Comparison of ENCODE assay signal across 9 cellular contexts in the genomic region with DNA sequence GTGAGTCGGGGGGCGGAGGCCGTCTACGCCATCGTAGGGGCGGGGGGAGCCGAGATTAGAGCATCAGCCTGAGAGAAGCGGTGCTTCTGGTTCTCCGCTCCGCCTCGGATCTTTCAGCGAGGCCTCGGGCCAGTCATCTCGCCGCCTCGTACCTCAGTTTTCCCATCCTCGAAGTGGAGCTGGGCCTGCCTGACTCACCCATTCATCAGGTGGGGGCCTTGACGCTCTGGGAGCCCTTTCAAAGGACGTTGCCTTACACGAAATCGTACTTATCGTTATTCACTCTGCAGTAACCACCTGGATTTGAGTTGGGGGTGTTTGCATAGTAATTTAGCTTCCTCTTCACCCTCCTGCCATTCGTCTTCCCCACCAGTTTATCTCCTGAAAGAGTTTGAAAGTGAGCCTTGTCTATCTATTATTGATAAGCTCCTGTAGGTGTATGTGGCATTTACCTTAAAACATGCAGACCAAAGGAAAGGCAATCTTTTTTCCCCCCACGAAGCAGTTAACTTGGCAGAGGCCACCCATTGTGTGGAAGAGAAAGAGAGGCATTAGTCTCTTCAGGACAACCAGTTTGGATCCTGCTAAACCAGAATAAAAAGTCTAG. TPM values are rescaled to one million over a fixed set of nuclear protein-coding genes. Genes with fewer than 3 reads are reported as not detected.
DNase-seq lines count a peak whose midpoint lies in the region; ATAC-seq and TF ChIP-seq lines count a peak whose summit lies in the region.
"Had no signal": no experiment of that assay in that cellular context is flagged by ENCODE, and none has a peak within 500 bp of the region (broad histone marks: within the 10 kb centered on the region; RNA-seq: fewer than 3 reads in every experiment).

No MANE protein-coding gene starts in this region.

- peak; percentile 10 for ATAC-seq in SK-N-SH treated with all-trans-retinoic acid at 6 μM for 48 hours
- ATAC-seq in GM18519 (IDR thresholded peaks at IDR 0.05; ENCODE audit: low FRiP score, unreplicated experiment) = no peak

- peak overlapping the region; percentile 97 for H3K27ac ChIP-seq in rectal smooth muscle tissue (ENCODE audit: low read depth, low read length)

- peak overlapping the region; percentile 83 for H3K4me3 Mint-ChIP-seq in activated naive CD4-positive, alpha-beta T cell treated with anti-CD3 and anti-CD28 coated beads for 36 hours

- peak overlapping the region; percentile 94 for H3K4me3 ChIP-seq in fibroblast of pulmonary artery (replicated peaks; ENCODE audit: low read depth, low read length)
- peak overlapping the region; percentile 85 for H3K4me3 ChIP-seq in rectal smooth muscle tissue (ENCODE audit: low read length)

- peak overlapping the region; percentile 96 for H3K9ac ChIP-seq in rectal smooth muscle tissue (ENCODE audit: low read length)

- no peaks in the 10 kb centered on the region for H3K36me3 ChIP-seq in rectal smooth muscle tissue (ENCODE audit: control insufficient read depth, insufficient read depth, low read length)

- peaks cover 20% of the 10 kb centered on the region for H3K36me3 Mint-ChIP-seq in activated naive CD4-positive, alpha-beta T cell treated with anti-CD3 and anti-CD28 coated beads for 36 hours (ENCODE audit: low read depth)

- no peaks in the 10 kb centered on the region for H3K27me3 ChIP-seq in rectal smooth muscle tissue (ENCODE audit: control insufficient read depth, insufficient read depth, low read length)

- no peak for TF ChIP-seq CTCF in fibroblast of pulmonary artery (IDR thresholded peaks at IDR 0.05; ENCODE audit: low read length, missing control alignments)

- DNase-seq in activated naive CD4-positive, alpha-beta T cell treated with anti-CD3 and anti-CD28 coated beads for 36 hours = peak; percentile 68
- no peak for DNase-seq in activated naive CD4-positive, alpha-beta T cell treated with anti-CD3 and anti-CD28 coated beads, Interleukin-2, amount 50 U/mL, for 16 hours
- DNase-seq in fibroblast of pulmonary artery (ENCODE audit: low read depth) (no peak), SW480 (ENCODE audit: low spot score) (no peak), OCI-M2 (lab: John Stamatoyannopoulos, UW; ENCODE audit: unreplicated experiment) (no peak)

- intact Hi-C loops in activated naive CD4-positive, alpha-beta T cell treated with anti-CD3 and anti-CD28 coated beads for 36 hours (cut with micrococcal nuclease) = loop anchor here (1.0 to 10.0 kb wide), 9 partner anchors 46 to 848 kb away; a partner anchor contains a TSS

- CTCF ChIA-PET in activated naive CD4-positive, alpha-beta T cell treated with anti-CD3 and anti-CD28 coated beads for 36 hours (lab: Charles Lee) = interaction anchor here (0.5 to 11.5 kb wide), 4 partner anchors 9 to 272 kb away, joined by 3 to 284 read pairs (median 4); a partner anchor contains a TSS

- H3K27me3 Mint-ChIP-seq in activated naive CD4-positive, alpha-beta T cell treated with anti-CD3 and anti-CD28 coated beads for 36 hours (ENCODE audit: low read depth) = no peaks in the 10 kb centered on the region

- H3K27ac Mint-ChIP-seq in activated naive CD4-positive, alpha-beta T cell treated with anti-CD3 and anti-CD28 coated beads for 36 hours = peak overlapping the region; percentile 99

- peaks cover 54% of the 10 kb centered on the region for H3K4me1 Mint-ChIP-seq in activated naive CD4-positive, alpha-beta T cell treated with anti-CD3 and anti-CD28 coated beads for 36 hours (ENCODE audit: low read depth)

- H3K4me1 ChIP-seq in rectal smooth muscle tissue (ENCODE audit: control insufficient read depth, insufficient read depth, low read length) = peaks cover 13% of the 10 kb centered on the region

- no peaks in the 10 kb centered on the region for H3K9me3 Mint-ChIP-seq in activated naive CD4-positive, alpha-beta T cell treated with anti-CD3 and anti-CD28 coated beads for 36 hours

TF ChIP-seq in SK-N-SH treated with all-trans-retinoic acid at 6 μM for 48 hours, 23 proteins besides CTCF, POLR2A, EP300 and RAD21:
- TF ChIP-seq CSDC2 (CRISPR knock-in tag; IDR thresholded peaks at IDR 0.05) = no peak
- no peak for TF ChIP-seq ESRRG (CRISPR knock-in tag; IDR thresholded peaks at IDR 0.05)
- TF ChIP-seq GLIS3 (CRISPR knock-in tag; IDR thresholded peaks at IDR 0.05) = no peak
- TF ChIP-seq ZNF70 (CRISPR knock-in tag; IDR thresholded peaks at IDR 0.05) = no peak
- TF ChIP-seq, protein P1, sequence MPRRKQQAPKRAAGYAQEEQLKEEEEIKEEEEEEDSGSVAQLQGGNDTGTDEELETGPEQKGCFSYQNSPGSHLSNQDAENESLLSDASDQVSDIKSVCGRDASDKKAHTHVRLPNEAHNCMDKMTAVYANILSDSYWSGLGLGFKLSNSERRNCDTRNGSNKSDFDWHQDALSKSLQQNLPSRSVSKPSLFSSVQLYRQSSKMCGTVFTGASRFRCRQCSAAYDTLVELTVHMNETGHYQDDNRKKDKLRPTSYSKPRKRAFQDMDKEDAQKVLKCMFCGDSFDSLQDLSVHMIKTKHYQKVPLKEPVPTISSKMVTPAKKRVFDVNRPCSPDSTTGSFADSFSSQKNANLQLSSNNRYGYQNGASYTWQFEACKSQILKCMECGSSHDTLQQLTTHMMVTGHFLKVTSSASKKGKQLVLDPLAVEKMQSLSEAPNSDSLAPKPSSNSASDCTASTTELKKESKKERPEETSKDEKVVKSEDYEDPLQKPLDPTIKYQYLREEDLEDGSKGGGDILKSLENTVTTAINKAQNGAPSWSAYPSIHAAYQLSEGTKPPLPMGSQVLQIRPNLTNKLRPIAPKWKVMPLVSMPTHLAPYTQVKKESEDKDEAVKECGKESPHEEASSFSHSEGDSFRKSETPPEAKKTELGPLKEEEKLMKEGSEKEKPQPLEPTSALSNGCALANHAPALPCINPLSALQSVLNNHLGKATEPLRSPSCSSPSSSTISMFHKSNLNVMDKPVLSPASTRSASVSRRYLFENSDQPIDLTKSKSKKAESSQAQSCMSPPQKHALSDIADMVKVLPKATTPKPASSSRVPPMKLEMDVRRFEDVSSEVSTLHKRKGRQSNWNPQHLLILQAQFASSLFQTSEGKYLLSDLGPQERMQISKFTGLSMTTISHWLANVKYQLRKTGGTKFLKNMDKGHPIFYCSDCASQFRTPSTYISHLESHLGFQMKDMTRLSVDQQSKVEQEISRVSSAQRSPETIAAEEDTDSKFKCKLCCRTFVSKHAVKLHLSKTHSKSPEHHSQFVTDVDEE (CRISPR knock-in tag; IDR thresholded peaks at IDR 0.05) = no peak
- no peak for TF ChIP-seq PPARA (CRISPR knock-in tag; IDR thresholded peaks at IDR 0.05; ENCODE audit: borderline replicate concordance)
- no peak for TF ChIP-seq BACH2 (CRISPR knock-in tag; IDR thresholded peaks at IDR 0.05; ENCODE audit: borderline replicate concordance)
- no peak for TF ChIP-seq TOX (CRISPR knock-in tag; IDR thresholded peaks at IDR 0.05; ENCODE audit: borderline replicate concordance)
- TF ChIP-seq, protein P2, sequence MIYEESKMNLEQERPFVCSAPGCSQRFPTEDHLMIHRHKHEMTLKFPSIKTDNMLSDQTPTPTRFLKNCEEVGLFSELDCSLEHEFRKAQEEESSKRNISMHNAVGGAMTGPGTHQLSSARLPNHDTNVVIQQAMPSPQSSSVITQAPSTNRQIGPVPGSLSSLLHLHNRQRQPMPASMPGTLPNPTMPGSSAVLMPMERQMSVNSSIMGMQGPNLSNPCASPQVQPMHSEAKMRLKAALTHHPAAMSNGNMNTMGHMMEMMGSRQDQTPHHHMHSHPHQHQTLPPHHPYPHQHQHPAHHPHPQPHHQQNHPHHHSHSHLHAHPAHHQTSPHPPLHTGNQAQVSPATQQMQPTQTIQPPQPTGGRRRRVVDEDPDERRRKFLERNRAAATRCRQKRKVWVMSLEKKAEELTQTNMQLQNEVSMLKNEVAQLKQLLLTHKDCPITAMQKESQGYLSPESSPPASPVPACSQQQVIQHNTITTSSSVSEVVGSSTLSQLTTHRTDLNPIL (CRISPR knock-in tag; IDR thresholded peaks at IDR 0.05; ENCODE audit: low read depth) = no peak
- TF ChIP-seq ISL1 (CRISPR knock-in tag; IDR thresholded peaks at IDR 0.05) = no peak
- TF ChIP-seq, protein P3, sequence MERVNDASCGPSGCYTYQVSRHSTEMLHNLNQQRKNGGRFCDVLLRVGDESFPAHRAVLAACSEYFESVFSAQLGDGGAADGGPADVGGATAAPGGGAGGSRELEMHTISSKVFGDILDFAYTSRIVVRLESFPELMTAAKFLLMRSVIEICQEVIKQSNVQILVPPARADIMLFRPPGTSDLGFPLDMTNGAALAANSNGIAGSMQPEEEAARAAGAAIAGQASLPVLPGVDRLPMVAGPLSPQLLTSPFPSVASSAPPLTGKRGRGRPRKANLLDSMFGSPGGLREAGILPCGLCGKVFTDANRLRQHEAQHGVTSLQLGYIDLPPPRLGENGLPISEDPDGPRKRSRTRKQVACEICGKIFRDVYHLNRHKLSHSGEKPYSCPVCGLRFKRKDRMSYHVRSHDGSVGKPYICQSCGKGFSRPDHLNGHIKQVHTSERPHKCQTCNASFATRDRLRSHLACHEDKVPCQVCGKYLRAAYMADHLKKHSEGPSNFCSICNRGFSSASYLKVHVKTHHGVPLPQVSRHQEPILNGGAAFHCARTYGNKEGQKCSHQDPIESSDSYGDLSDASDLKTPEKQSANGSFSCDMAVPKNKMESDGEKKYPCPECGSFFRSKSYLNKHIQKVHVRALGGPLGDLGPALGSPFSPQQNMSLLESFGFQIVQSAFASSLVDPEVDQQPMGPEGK (CRISPR knock-in tag; IDR thresholded peaks at IDR 0.05; ENCODE audit: borderline replicate concordance) = no peak
- no peak for TF ChIP-seq RARB (CRISPR knock-in tag; IDR thresholded peaks at IDR 0.05)
- no peak for TF ChIP-seq SNAI2 (CRISPR knock-in tag; IDR thresholded peaks at IDR 0.05)
- TF ChIP-seq ZFP3 (CRISPR knock-in tag; IDR thresholded peaks at IDR 0.05) = no peak
- no peak for TF ChIP-seq ZNF8 (CRISPR knock-in tag; IDR thresholded peaks at IDR 0.05)
- no peak for TF ChIP-seq ARNTL (CRISPR knock-in tag; IDR thresholded peaks at IDR 0.05; ENCODE audit: borderline replicate concordance, low read depth)
- TF ChIP-seq ZNF565 (CRISPR knock-in tag; conservative IDR thresholded peaks at IDR 0.05; ENCODE audit: low read depth) = no peak
- TF ChIP-seq ZC3H10 (CRISPR knock-in tag; IDR thresholded peaks at IDR 0.05) = no peak
- TF ChIP-seq TCF4 (CRISPR knock-in tag; IDR thresholded peaks at IDR 0.05; ENCODE audit: borderline replicate concordance) = no peak

RNA-seq across cellular contexts. Expression of a gene that starts 0.7 kb away (rescaled TPM):
- total RNA-seq in activated naive CD4-positive, alpha-beta T cell treated with anti-CD3 and anti-CD28 coated beads for 36 hours = 100 to 1,000 TPM; 252 to 256 TPM

RNA-seq across cellular contexts. Expression of a gene that starts 14.5 kb away (rescaled TPM):
- total RNA-seq in activated naive CD4-positive, alpha-beta T cell treated with anti-CD3 and anti-CD28 coated beads for 36 hours = under 1 TPM; 0.19 to 0.35 TPM

RNA-seq across cellular contexts. Expression of a gene that starts 49.3 kb away (rescaled TPM):
- not detected for total RNA-seq in activated naive CD4-positive, alpha-beta T cell treated with anti-CD3 and anti-CD28 coated beads for 36 hours

RNA-seq across cellular contexts. Expression of a gene that starts 56.9 kb away (rescaled TPM):
- total RNA-seq in activated naive CD4-positive, alpha-beta T cell treated with anti-CD3 and anti-CD28 coated beads for 36 hours = under 1 TPM in 1 of 2 experiments, not detected in 1; 0.07 TPM

RNA-seq across cellular contexts. Expression of a gene that starts 58.7 kb away (rescaled TPM):
- not detected for total RNA-seq in activated naive CD4-positive, alpha-beta T cell treated with anti-CD3 and anti-CD28 coated beads for 36 hours
- total RNA-seq: frontal cortex had no signal
